Comparison of ENCODE assay signal across 10 cellular contexts in genomic region chr19:49120325-49120683, GRCh38. TPM values are rescaled to one million over a fixed set of nuclear protein-coding genes. Genes with fewer than 3 reads are reported as not detected.
DNase-seq lines count a peak whose midpoint lies in the region; ATAC-seq and TF ChIP-seq lines count a peak whose summit lies in the region.
"Had no signal": no experiment of that assay in that cellular context is flagged by ENCODE, and none has a peak within 500 bp of the region (broad histone marks: within the 10 kb centered on the region; RNA-seq: fewer than 3 reads in every experiment).

No MANE protein-coding gene starts in this region.

- H3F3A ChIP-seq in PC-3 (ENCODE audit: low read length, unreplicated experiment): no peaks in the 10 kb centered on the region

- BruUV-seq in PC-3 (replicated peaks; lab: Mats Ljungman, UMichigan): no TSS peak

- no peak overlapping the region for H3K9ac ChIP-seq in H9 (ENCODE audit: extremely low read depth, insufficient read length, low read length)
- H3K9ac ChIP-seq in PC-3 (ENCODE audit: low read length): no peak overlapping the region
- no peak overlapping the region for H3K9ac ChIP-seq in trophoblast cell (ENCODE audit: low read length)

- no peak overlapping the region for H2AFZ ChIP-seq in H9 (ENCODE audit: low read length)
- no peak overlapping the region for H2AFZ ChIP-seq in PC-3 (ENCODE audit: low read length)
- H2AFZ ChIP-seq in trophoblast cell (ENCODE audit: insufficient read depth, low read length, poor library complexity): no peak overlapping the region

- H4K8ac ChIP-seq in H9 (replicated peaks; ENCODE audit: insufficient read length, low read depth, low read length) (no peak overlapping the region), trophoblast cell (ENCODE audit: low read depth, low read length) (no peak overlapping the region)

- H4K5ac ChIP-seq in H9 (ENCODE audit: insufficient read length, low read depth, low read length): no peak overlapping the region

- H3K4me3 Mint-ChIP-seq in H9: peak overlapping the region; percentile 50 to 71

- H3T11ph ChIP-seq in H9 (ENCODE audit: low read length): no peak overlapping the region

- peaks cover 39% of the 10 kb centered on the region for H3K27me3 Mint-ChIP-seq in H9 (ENCODE audit: low read depth)

- no peaks in the 10 kb centered on the region; a peak in 1 of 5 replicates for H3K9me3 Mint-ChIP-seq in H9

- no peak overlapping the region for H2BK5ac ChIP-seq in H9 (ENCODE audit: insufficient read length, low read length)
- H2BK5ac ChIP-seq in trophoblast cell (ENCODE audit: low read depth, low read length, poor library complexity): no peak overlapping the region

- DNase-seq in H9 (no peak), PC-3 (no peak), trophoblast cell (no peak), SK-N-DZ (ENCODE audit: low spot score) (no peak), NCI-H345 (lab: John Stamatoyannopoulos, UW) (no peak), GM19238 (ENCODE audit: insufficient read length, low spot score) (no peak)
- DNase-seq in effector memory CD4-positive, alpha-beta T cell: no peak
- DNase-seq: NCI-H2081 treated with DMSO at 0.1 percent for 48 hours had no signal

- H3K4me1 Mint-ChIP-seq in H9: peaks cover 18 to 29% of the 10 kb centered on the region in 2 experiments

- H3K4me1 ChIP-seq in H9 (ENCODE audit: insufficient read depth, low read length): peaks cover 3% of the 10 kb centered on the region; the same call in 1 of the 2 replicates
- peaks cover 6% of the 10 kb centered on the region; the same call in 1 of the 2 replicates for H3K4me1 ChIP-seq in PC-3 (ENCODE audit: insufficient read depth, low read length)
- peaks cover 15% of the 10 kb centered on the region for H3K4me1 ChIP-seq in effector memory CD4-positive, alpha-beta T cell (ENCODE audit: control insufficient read depth, insufficient read depth, low read length, poor library complexity, severe bottlenecking)
- peaks cover 15 to 20% of the 10 kb centered on the region in 2 experiments for H3K4me1 ChIP-seq in trophoblast cell (ENCODE audit: control insufficient read depth in 1 of 2, insufficient read depth in 2 of 2, low read length in 2 of 2)

- H2BK120ac ChIP-seq in H9 (ENCODE audit: low read depth, low read length, poor library complexity, severe bottlenecking) (no peak overlapping the region), trophoblast cell (ENCODE audit: insufficient read depth, low read length, poor library complexity) (no peak overlapping the region)

- H2AK5ac ChIP-seq in H9 (ENCODE audit: insufficient read length, low read length): no peak overlapping the region
- no peak overlapping the region for H2AK5ac ChIP-seq in trophoblast cell (ENCODE audit: low read length)

- no peak overlapping the region for H2BK20ac ChIP-seq in H9 (ENCODE audit: low read depth, low read length, poor library complexity, severe bottlenecking)

- peaks cover 0 to 4% (median 0%) of the 10 kb centered on the region in 3 experiments; a peak in 1 of 7 replicates for H3K36me3 Mint-ChIP-seq in H9 (ENCODE audit: insufficient read depth in 1 of 3, low read depth in 3 of 3)

- H3K27ac Mint-ChIP-seq in H9: peak overlapping the region in 1 of 3 experiments; percentile 54; a peak in 1 of 7 replicates

- POLR2A ChIA-PET in PC-3 (lab: Charles Lee; ENCODE audit: unreplicated experiment): interaction anchor here (0.5 kb wide), 1 partner anchor 102 kb away, joined by 3 read pairs; no protein-coding TSS in a partner anchor

- no peak overlapping the region for H4K12ac ChIP-seq in trophoblast cell (ENCODE audit: low read depth, low read length)

- H3K9me2 ChIP-seq in PC-3 (replicated peaks; ENCODE audit: low read length): no peaks in the 10 kb centered on the region

- WGBS in H9 (ENCODE audit: extremely low coverage, insufficient read length, low lambda C conversion rate): no CpG with 5 or more reads among the region's 16 CpGs
- no CpG with 5 or more reads among the region's 16 CpGs for WGBS in trophoblast cell (ENCODE audit: extremely low coverage, insufficient coverage, insufficient read length)

- intact Hi-C loops in PC-3 (cut with micrococcal nuclease): no loop called here

- TF ChIP-seq CTCF in H9 (conservative IDR thresholded peaks at IDR 0.05) (no peak), PC-3 (conservative IDR thresholded peaks at IDR 0.05; ENCODE audit: low read depth, low read length) (no peak)

- H3K27ac ChIP-seq in H9 (ENCODE audit: insufficient read length, low read depth, low read length) (no peak overlapping the region), PC-3 (ENCODE audit: low read length) (no peak overlapping the region), trophoblast cell (ENCODE audit: low read depth, low read length) (no peak overlapping the region)
- H3K27ac ChIP-seq in effector memory CD4-positive, alpha-beta T cell (ENCODE audit: insufficient read depth, low read length, poor library complexity, severe bottlenecking): no peak overlapping the region

- H4K91ac ChIP-seq in H9 (ENCODE audit: insufficient read length, low read depth, low read length) (no peak overlapping the region), trophoblast cell (ENCODE audit: low read depth, low read length) (no peak overlapping the region)

- H3K4me2 ChIP-seq in H9 (ENCODE audit: insufficient read depth, insufficient read length, low read length): peak overlapping the region; percentile 43
- H3K4me2 ChIP-seq in PC-3 (ENCODE audit: low read length): peak overlapping the region; percentile 84; the same call in 1 of the 2 replicates
- peak overlapping the region; percentile 91 for H3K4me2 ChIP-seq in trophoblast cell (ENCODE audit: low read length)

- H3K4me3 ChIP-seq in PC-3 (ENCODE audit: low read length) (no peak overlapping the region), trophoblast cell (ENCODE audit: low read depth, low read length) (no peak overlapping the region)
- peak overlapping the region; percentile 71 for H3K4me3 ChIP-seq in effector memory CD4-positive, alpha-beta T cell (ENCODE audit: insufficient read depth, low read depth, low read length, poor library complexity, severe bottlenecking)

- H3K23ac ChIP-seq in H9 (ENCODE audit: insufficient read length, low read depth, low read length): no peak overlapping the region
- no peak overlapping the region for H3K23ac ChIP-seq in trophoblast cell (ENCODE audit: low read length)

- H3K23me2 ChIP-seq in H9 (ENCODE audit: insufficient read length, low read depth, low read length, poor library complexity, severe bottlenecking): peaks cover 7% of the 10 kb centered on the region

- H3K4ac ChIP-seq in H9 (ENCODE audit: low read depth, low read length): no peak overlapping the region
- H3K4ac ChIP-seq in trophoblast cell (ENCODE audit: low read depth, low read length): no peak overlapping the region

- CTCF ChIA-PET in PC-3 (lab: Charles Lee): interaction anchor here (0.6 kb wide), 1 partner anchor 7 kb away, joined by 3 read pairs; no protein-coding TSS in a partner anchor

- H3K79me2 ChIP-seq in H9 (ENCODE audit: insufficient read depth, low read length): no peaks in the 10 kb centered on the region
- no peaks in the 10 kb centered on the region for H3K79me2 ChIP-seq in PC-3 (ENCODE audit: low read length)
- peaks cover 3% of the 10 kb centered on the region for H3K79me2 ChIP-seq in trophoblast cell (ENCODE audit: control insufficient read depth, insufficient read depth, low read length, poor library complexity)

- no peak overlapping the region for H2BK15ac ChIP-seq in H9 (ENCODE audit: low read depth, low read length)

- no peak for ATAC-seq in PC-3
- no peak for ATAC-seq in HG02763 (IDR thresholded peaks at IDR 0.05; ENCODE audit: unreplicated experiment)

- H3K14ac ChIP-seq in H9 (ENCODE audit: insufficient read depth, low read length): no peak overlapping the region
- H3K14ac ChIP-seq in trophoblast cell (ENCODE audit: low read length): no peak overlapping the region

- H4K20me1 ChIP-seq in H9 (ENCODE audit: control insufficient read depth, insufficient read depth, insufficient read length) (no peaks in the 10 kb centered on the region), PC-3 (ENCODE audit: low read length) (no peaks in the 10 kb centered on the region)

- H3K56ac ChIP-seq in H9 (ENCODE audit: insufficient read length, low read depth, low read length): no peak overlapping the region

- H2BK12ac ChIP-seq in H9 (ENCODE audit: insufficient read length, low read depth, low read length) (no peak overlapping the region), trophoblast cell (ENCODE audit: low read length) (no peak overlapping the region)

- H3K27me3 ChIP-seq in H9 (ENCODE audit: insufficient read depth, low read length) (peaks cover 9% of the 10 kb centered on the region; the same call in 1 of the 2 replicates), PC-3 (ENCODE audit: low read length) (no peaks in the 10 kb centered on the region), trophoblast cell (ENCODE audit: insufficient read depth, low read length) (peaks cover 3% of the 10 kb centered on the region)
- no peaks in the 10 kb centered on the region for H3K27me3 ChIP-seq in effector memory CD4-positive, alpha-beta T cell (replicated peaks; ENCODE audit: control insufficient read depth, insufficient read depth, low read length, poor library complexity, severe bottlenecking)

- H3K18ac ChIP-seq in H9 (ENCODE audit: insufficient read length, low read depth, low read length) (no peak overlapping the region), trophoblast cell (ENCODE audit: low read length) (no peak overlapping the region)

- H3K9me3 ChIP-seq in H9 (ENCODE audit: control insufficient read depth, low read depth, low read length): no peaks in the 10 kb centered on the region
- H3K9me3 ChIP-seq in PC-3 (ENCODE audit: low read length): no peaks in the 10 kb centered on the region
- no peaks in the 10 kb centered on the region for H3K9me3 ChIP-seq in effector memory CD4-positive, alpha-beta T cell (ENCODE audit: control insufficient read depth, low read length)
- H3K9me3 ChIP-seq in trophoblast cell (ENCODE audit: insufficient read depth, low read depth, low read length): no peaks in the 10 kb centered on the region

- H3K79me1 ChIP-seq in H9 (ENCODE audit: insufficient read depth, low read depth, low read length, poor library complexity, severe bottlenecking) (no peaks in the 10 kb centered on the region), trophoblast cell (ENCODE audit: low read length) (peaks cover 5% of the 10 kb centered on the region)

- H3K36me3 ChIP-seq in PC-3 (ENCODE audit: low read depth, low read length): no peaks in the 10 kb centered on the region
- no peaks in the 10 kb centered on the region for H3K36me3 ChIP-seq in effector memory CD4-positive, alpha-beta T cell (ENCODE audit: control insufficient read depth, insufficient read depth, low read length)
- H3K36me3 ChIP-seq in trophoblast cell (ENCODE audit: control insufficient read depth in 1 of 2, insufficient read depth in 2 of 2, low read length in 2 of 2): peaks cover 2 to 6% of the 10 kb centered on the region in 2 experiments

RNA-seq across cellular contexts. Expression of gene PPFIA3, which starts 1.0 kb away (rescaled TPM):
- total RNA-seq in H9 (2021): 18.8 and 19.1 TPM in 2 replicates
- total RNA-seq in PC-3 (2014; rRNA removed): 56.3 and 59.0 TPM in 2 replicates
- 4.6 and 5.4 TPM in 2 replicates for polyA plus RNA-seq in trophoblast cell (2013)
- 11.7 and 18.3 TPM in 2 replicates for polyA plus RNA-seq in SK-N-DZ (2014; cell fraction: cytosol; rRNA removed)
- 33.4 and 41.8 TPM in 2 replicates for polyA plus RNA-seq in SK-N-DZ (2014; cell fraction: nucleus; rRNA removed)

RNA-seq across cellular contexts. Expression of gene C19orf73, which starts 1.4 kb away (rescaled TPM):
- 0.72 and 1.1 TPM in 2 replicates for total RNA-seq in H9 (2021)
- total RNA-seq in PC-3 (2014; rRNA removed): 0.15 TPM in 1 of 2 replicates, not detected in the other
- 2.0 and 2.7 TPM in 2 replicates for polyA plus RNA-seq in trophoblast cell (2013)
- polyA plus RNA-seq in SK-N-DZ (2014; cell fraction: cytosol; rRNA removed): 3.6 TPM in 1 of 2 replicates, not detected in the other
- 4.2 and 6.2 TPM in 2 replicates for polyA plus RNA-seq in SK-N-DZ (2014; cell fraction: nucleus; rRNA removed)

RNA-seq across cellular contexts. Expression of gene LIN7B, which starts 6.1 kb away (rescaled TPM):
- total RNA-seq in H9 (2021): 3.5 and 4.2 TPM in 2 replicates
- total RNA-seq in PC-3 (2014; rRNA removed): 5.8 and 11.6 TPM in 2 replicates
- 5.3 and 5.4 TPM in 2 replicates for polyA plus RNA-seq in trophoblast cell (2013)
- 4.9 and 13.9 TPM in 2 replicates for polyA plus RNA-seq in SK-N-DZ (2014; cell fraction: cytosol; rRNA removed)
- polyA plus RNA-seq in SK-N-DZ (2014; cell fraction: nucleus; rRNA removed): 31.3 and 32.6 TPM in 2 replicates

RNA-seq across cellular contexts. Expression of gene HRC, which starts 34.9 kb away (rescaled TPM):
- total RNA-seq in H9 (2021) (1.8 and 1.9 TPM in 2 replicates), PC-3 (2014; rRNA removed) (not detected in 2 replicates)
- 0.15 and 0.18 TPM in 2 replicates for polyA plus RNA-seq in trophoblast cell (2013)
- 1.4 and 1.5 TPM in 2 replicates for polyA plus RNA-seq in SK-N-DZ (2014; cell fraction: cytosol; rRNA removed)
- polyA plus RNA-seq in SK-N-DZ (2014; cell fraction: nucleus; rRNA removed): 0.85 and 1.2 TPM in 2 replicates
- total RNA-seq: pulmonary artery endothelial cell had no signal

RNA-seq across cellular contexts. Expression of gene SNRNP70, which starts 35.1 kb away (rescaled TPM):
- total RNA-seq in H9 (2021) (292 and 295 TPM in 2 replicates), PC-3 (2014; rRNA removed) (367 and 485 TPM in 2 replicates)
- 265 and 271 TPM in 2 replicates for polyA plus RNA-seq in trophoblast cell (2013)
- polyA plus RNA-seq in SK-N-DZ (2014; cell fraction: cytosol; rRNA removed): 302 and 304 TPM in 2 replicates
- polyA plus RNA-seq in SK-N-DZ (2014; cell fraction: nucleus; rRNA removed): 531 and 538 TPM in 2 replicates
